Comparison of ENCODE assay signal across 9 cellular contexts in the genomic region with DNA sequence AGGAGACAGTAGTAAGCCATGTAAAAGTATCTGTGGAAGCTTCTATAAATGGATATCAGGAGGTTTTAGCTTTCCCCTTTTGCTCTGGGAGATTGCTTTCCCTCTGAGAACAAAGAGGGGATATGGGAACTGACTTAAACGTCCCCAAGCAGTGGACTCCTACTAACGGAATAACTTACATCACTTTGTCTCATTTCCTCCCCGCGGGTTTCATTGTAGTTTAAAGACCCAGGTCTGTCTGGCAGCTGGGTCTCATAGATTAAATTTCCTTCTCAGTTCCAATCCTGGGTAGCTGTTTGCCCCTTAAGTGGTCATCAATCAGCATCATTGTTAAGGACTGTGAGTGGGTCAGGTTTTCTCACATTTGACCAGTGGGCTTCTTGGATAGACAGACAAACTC.
"Had no signal": no experiment of that assay in that cellular context is flagged by ENCODE, and none has a peak within 500 bp of the region (broad histone marks: within the 10 kb centered on the region; RNA-seq: fewer than 3 reads in every experiment).

No MANE protein-coding gene starts in this region.

- H3K36me3 Mint-ChIP-seq: natural killer cell treated with Interleukin-12 subunit alpha and Interleukin-12 subunit beta and Interleukin-15 and Interleukin-18, amount 100 ng/mL, for 72 hours had no signal

- H3K9me3 Mint-ChIP-seq: activated CD8-positive, alpha-beta T cell treated with anti-CD3 and anti-CD28 coated beads for 36 hours; activated naive CD8-positive, alpha-beta T cell treated with anti-CD3 and anti-CD28 coated beads, Interleukin-2, amount 50 U/mL, for 24 hours; natural killer cell treated with Interleukin-12 subunit alpha and Interleukin-12 subunit beta and Interleukin-15 and Interleukin-18, amount 100 ng/mL, for 72 hours had no signal

- H3K27me3 ChIP-seq: heart left ventricle, spleen, upper lobe of right lung had no signal

- H3K4me3 ChIP-seq: heart left ventricle, spleen, upper lobe of right lung had no signal

- FAIRE-seq: frontal cortex had no signal

- H3K27ac Mint-ChIP-seq: activated CD8-positive, alpha-beta T cell treated with anti-CD3 and anti-CD28 coated beads for 36 hours; activated naive CD8-positive, alpha-beta T cell treated with anti-CD3 and anti-CD28 coated beads, Interleukin-2, amount 50 U/mL, for 24 hours; natural killer cell treated with Interleukin-12 subunit alpha and Interleukin-12 subunit beta and Interleukin-15 and Interleukin-18, amount 100 ng/mL, for 72 hours had no signal

- H3K27me3 Mint-ChIP-seq: activated CD8-positive, alpha-beta T cell treated with anti-CD3 and anti-CD28 coated beads for 36 hours; activated naive CD8-positive, alpha-beta T cell treated with anti-CD3 and anti-CD28 coated beads, Interleukin-2, amount 50 U/mL, for 24 hours had no signal

- H3K36me3 ChIP-seq: heart left ventricle, upper lobe of right lung had no signal

- ATAC-seq: sciatic nerve had no signal

- H3K9me3 ChIP-seq: heart left ventricle, spleen, upper lobe of right lung had no signal

- H3K27ac ChIP-seq: spleen, upper lobe of right lung, VCaP had no signal

- DNase-seq: heart left ventricle, spleen, upper lobe of right lung had no signal

- H3K4me3 Mint-ChIP-seq: activated CD8-positive, alpha-beta T cell treated with anti-CD3 and anti-CD28 coated beads for 36 hours; activated naive CD8-positive, alpha-beta T cell treated with anti-CD3 and anti-CD28 coated beads, Interleukin-2, amount 50 U/mL, for 24 hours; natural killer cell treated with Interleukin-12 subunit alpha and Interleukin-12 subunit beta and Interleukin-15 and Interleukin-18, amount 100 ng/mL, for 72 hours had no signal
